13 cellular contexts compared by ENCODE assay signal in the genomic region with DNA sequence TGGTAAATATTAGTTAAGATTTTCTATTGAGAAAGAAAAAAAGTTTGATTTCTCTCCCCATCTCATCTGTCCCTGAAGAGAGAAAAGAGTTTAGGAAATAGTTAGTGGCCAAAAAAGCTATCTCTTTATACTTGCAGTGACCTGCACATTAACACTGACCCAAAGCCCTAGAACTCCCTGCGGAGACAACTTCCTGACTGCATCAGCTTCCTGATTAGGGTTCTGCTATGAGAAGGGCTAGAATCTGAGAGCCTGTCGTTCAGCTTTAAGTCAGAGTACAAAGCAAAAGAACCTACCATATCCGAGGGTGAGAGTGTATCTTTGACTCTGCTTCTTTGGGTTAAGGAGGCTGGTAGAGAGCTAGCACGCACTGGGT. TPM values are rescaled to one million over a fixed set of nuclear protein-coding genes. Genes with fewer than 3 reads are reported as not detected.
DNase-seq lines count a peak whose midpoint lies in the region; FAIRE-seq and TF ChIP-seq lines count a peak whose summit lies in the region.
"Had no signal": no experiment of that assay in that cellular context is flagged by ENCODE, and none has a peak within 500 bp of the region (broad histone marks: within the 10 kb centered on the region; RNA-seq: fewer than 3 reads in every experiment).

No MANE protein-coding gene starts in this region.

- no peak for TF ChIP-seq POLR2A in H1 (IDR thresholded peaks at IDR 0.05; ENCODE audit: control extremely low read depth in 1 of 2, low read depth in 2 of 2, low read length in 2 of 2)
- no peak for TF ChIP-seq POLR2A in uterus (IDR thresholded peaks at IDR 0.05)

- 71% methylated on average over 4 of the region's 4 CpGs; no CpG with 5 or more reads in 1 of the 2 experiments for WGBS in H1 (ENCODE audit: extremely low coverage in 1 of 2, insufficient coverage in 1 of 2, insufficient read length in 1 of 2, insufficient replicate concordance in 2 of 2, low coverage in 1 of 2, low lambda C conversion rate in 2 of 2, missing lambda C conversion rate in 1 of 2), 2 experiments

- H2BK15ac ChIP-seq in H1 (ENCODE audit: low read length): 0 out of 2 replicates have a peak overlapping the region, but pooled peaks have one; percentile 0

- H3K4me3 Mint-ChIP-seq in activated naive CD4-positive, alpha-beta T cell treated with anti-CD3 and anti-CD28 coated beads for 36 hours: no peak overlapping the region
- no peak overlapping the region for H3K4me3 Mint-ChIP-seq in mesothelial cell of epicardium

- H3K4me1 ChIP-seq in H1 (replicated peaks in 1 of 4; ENCODE audit: control insufficient read depth in 3 of 4, insufficient read depth in 4 of 4, low read length in 3 of 4) (peaks cover 3 to 13% (median 6%) of the 10 kb centered on the region in 4 experiments; a peak in 6 of 7 replicates), uterus (peaks cover 0 to 11% of the 10 kb centered on the region in 2 donors)

- intact Hi-C loops in activated naive CD4-positive, alpha-beta T cell treated with anti-CD3 and anti-CD28 coated beads for 36 hours (cut with micrococcal nuclease): no loop called here
- intact Hi-C loops in uterus (cut with DNase I; ENCODE audit: low total_unique reads): no loop called here

- FAIRE-seq in H1 (lab: Jason Lieb, UNC): no peak
- FAIRE-seq: A549, GM12892 had no signal

- no peak for DNase-seq in activated naive CD4-positive, alpha-beta T cell treated with anti-CD3 and anti-CD28 coated beads for 36 hours
- DNase-seq in activated naive CD4-positive, alpha-beta T cell (lab: John Stamatoyannopoulos, UW): no peak
- DNase-seq in H1 (ENCODE audit: low read depth in 1 of 2, low spot score in 2 of 2) (no peak), mesothelial cell of epicardium (ENCODE audit: low spot score in 2 of 2, unreplicated experiment in 2 of 2) (no peak), uterus (no peak), NCI-H1436 (lab: John Stamatoyannopoulos, UW) (no peak), retina (no peak), globus pallidus (ENCODE audit: low spot score) (no peak)
- DNase-seq: activated effector memory CD4-positive, alpha-beta T cell treated with anti-CD3 and anti-CD28 coated beads, Interleukin-2, amount 50 U/mL, for 16 hours; MV-4-11; stimulated activated CD4-positive, alpha-beta T cell treated with anti-CD3 and anti-CD28 coated beads, Interleukin-2, amount 100 ng/mL, for 48 hours had no signal

- peak overlapping the region; percentile 68; the same call in 1 of the 2 replicates for H2BK12ac ChIP-seq in H1 (ENCODE audit: low read depth, low read length)

- no peak overlapping the region for H2BK120ac ChIP-seq in H1 (replicated peaks; ENCODE audit: low read depth, low read length)

- H4K5ac ChIP-seq in H1 (ENCODE audit: insufficient read length, low read depth, low read length): no peak overlapping the region

- no peaks in the 10 kb centered on the region for H3K27me3 Mint-ChIP-seq in activated naive CD4-positive, alpha-beta T cell treated with anti-CD3 and anti-CD28 coated beads for 36 hours (ENCODE audit: low read depth)
- H3K27me3 Mint-ChIP-seq in mesothelial cell of epicardium (ENCODE audit: low read depth): no peaks in the 10 kb centered on the region

- TF ChIP-seq EP300 in H1 (IDR thresholded peaks at IDR 0.05; ENCODE audit: borderline replicate concordance in 1 of 2, low read depth in 2 of 2, low read length in 2 of 2): no peak

- H2BK20ac ChIP-seq in H1 (ENCODE audit: low read length): peak overlapping the region; percentile 2; the same call in 1 of the 2 replicates

- 0 out of 2 replicates have a peak overlapping the region, but pooled peaks have one; percentile 3 for H2BK5ac ChIP-seq in H1 (ENCODE audit: low read depth, low read length)

- no peak overlapping the region for H2AK5ac ChIP-seq in H1 (ENCODE audit: low read depth, low read length)

- H3K4me2 ChIP-seq in H1 (ENCODE audit: insufficient read depth in 1 of 2, low read depth in 2 of 2, low read length in 2 of 2): peak overlapping the region in 1 of 2 experiments; percentile 22; a peak in 2 of 4 replicates
- H3K4me2 ChIP-seq: A549 had no signal

- no peak overlapping the region for H4K91ac ChIP-seq in H1 (replicated peaks; ENCODE audit: insufficient read length, low read length)

- no peaks in the 10 kb centered on the region for H3K9me3 Mint-ChIP-seq in activated naive CD4-positive, alpha-beta T cell treated with anti-CD3 and anti-CD28 coated beads for 36 hours
- H3K9me3 Mint-ChIP-seq in mesothelial cell of epicardium: no peaks in the 10 kb centered on the region

- TF ChIP-seq CTCF in H1 (IDR thresholded peaks at IDR 0.05; ENCODE audit: control extremely low read depth in 1 of 3, insufficient read depth in 1 of 3, low read depth in 1 of 3, low read length in 3 of 3) (no peak), mesothelial cell of epicardium (IDR thresholded peaks at IDR 0.05; ENCODE audit: unreplicated experiment) (no peak), uterus (IDR thresholded peaks at IDR 0.05) (no peak)

- no peak overlapping the region for H3K18ac ChIP-seq in H1 (ENCODE audit: extremely low read depth, low read length)

- H4K8ac ChIP-seq in H1 (ENCODE audit: extremely low read depth, insufficient read depth, low read length): no peak overlapping the region

- H3K27ac Mint-ChIP-seq in activated naive CD4-positive, alpha-beta T cell treated with anti-CD3 and anti-CD28 coated beads for 36 hours: peak overlapping the region; percentile 14
- peak overlapping the region; percentile 94 for H3K27ac Mint-ChIP-seq in mesothelial cell of epicardium

- H3K9ac ChIP-seq in H1 (replicated peaks in 1 of 4; ENCODE audit: extremely low read depth in 1 of 4, low read depth in 3 of 4, low read length in 3 of 4): no peak overlapping the region; a peak in 1 of 7 replicates

- H3K4ac ChIP-seq in H1 (replicated peaks; ENCODE audit: insufficient read length, low read depth, low read length): no peak overlapping the region

- CTCF ChIA-PET in activated naive CD4-positive, alpha-beta T cell treated with anti-CD3 and anti-CD28 coated beads for 36 hours (lab: Charles Lee): interaction anchor here (1.0 to 2.4 kb wide), 4 partner anchors 9 to 272 kb away, joined by 3 to 11 read pairs (median 7); no protein-coding TSS in a partner anchor
- CTCF ChIA-PET in H1 (lab: Charles Lee; ENCODE audit: partially characterized antibody): interaction anchor here (1.1 to 3.7 kb wide), 18 partner anchors 8 to 250 kb away, joined by 3 to 26 read pairs (median 6); no protein-coding TSS in a partner anchor

- no peak for TF ChIP-seq RAD21 in H1 (IDR thresholded peaks at IDR 0.05 in 1 of 2, conservative IDR thresholded peaks at IDR 0.05 in 1 of 2; ENCODE audit: low read depth in 2 of 2, low read length in 2 of 2)

- H3K36me3 Mint-ChIP-seq in activated naive CD4-positive, alpha-beta T cell treated with anti-CD3 and anti-CD28 coated beads for 36 hours (ENCODE audit: low read depth): peaks cover 4% of the 10 kb centered on the region
- peaks cover 5% of the 10 kb centered on the region for H3K36me3 Mint-ChIP-seq in mesothelial cell of epicardium

- POLR2A ChIA-PET in H1 (lab: Charles Lee; ENCODE audit: partially characterized antibody): interaction anchor here (0.9 to 2.0 kb wide), 7 partner anchors 10 to 153 kb away, joined by 3 to 8 read pairs (median 4); partner anchors contain the start of gene MAP3K3

- H3K4me3 ChIP-seq in H1 (ENCODE audit: extremely low read depth in 1 of 4, insufficient read depth in 2 of 4, low read depth in 3 of 4, low read length in 4 of 4) (no peak overlapping the region), uterus (no peak overlapping the region)
- H3K4me3 ChIP-seq: A549 had no signal

- H3K4me1 Mint-ChIP-seq in activated naive CD4-positive, alpha-beta T cell treated with anti-CD3 and anti-CD28 coated beads for 36 hours (ENCODE audit: low read depth): peaks cover 4% of the 10 kb centered on the region
- peaks cover 39% of the 10 kb centered on the region for H3K4me1 Mint-ChIP-seq in mesothelial cell of epicardium

- no peaks in the 10 kb centered on the region for H3K27me3 ChIP-seq in H1 (replicated peaks in 1 of 4; ENCODE audit: control insufficient read depth in 3 of 4, extremely low read depth in 1 of 4, insufficient read depth in 3 of 4, low read length in 3 of 4)
- no peaks in the 10 kb centered on the region for H3K27me3 ChIP-seq in uterus

- H4K20me1 ChIP-seq in H1 (replicated peaks in 1 of 2; ENCODE audit: control insufficient read depth in 1 of 2, insufficient read depth in 2 of 2, low read length in 2 of 2): no peaks in the 10 kb centered on the region

- no peaks in the 10 kb centered on the region for H3K79me2 ChIP-seq in H1 (ENCODE audit: control insufficient read depth in 1 of 2, insufficient read depth in 2 of 2, low read length in 2 of 2)

- no peaks in the 10 kb centered on the region for H3K23me2 ChIP-seq in H1 (ENCODE audit: low read depth, low read length)

- no peak overlapping the region for H3K56ac ChIP-seq in H1 (replicated peaks; ENCODE audit: insufficient read length, low read depth, low read length)

- no peak overlapping the region for H3K23ac ChIP-seq in H1 (ENCODE audit: insufficient read length)

- H3K9me3 ChIP-seq in H1 (ENCODE audit: insufficient read depth in 2 of 2, low read depth in 1 of 2, low read length in 1 of 2) (no peaks in the 10 kb centered on the region), uterus (no peaks in the 10 kb centered on the region)
- H3K9me3 ChIP-seq: A549 had no signal

- no peak overlapping the region for H3K14ac ChIP-seq in H1 (ENCODE audit: insufficient read length)

- H3K36me3 ChIP-seq in H1 (ENCODE audit: control insufficient read depth in 2 of 4, insufficient read depth in 4 of 4, low read length in 3 of 4) (no peaks in the 10 kb centered on the region), uterus (no peaks in the 10 kb centered on the region)

- H2AFZ ChIP-seq in H1 (ENCODE audit: low read length): no peak overlapping the region

- no peak overlapping the region for H3K27ac ChIP-seq in H1 (ENCODE audit: low read depth, low read length)
- peak overlapping the region; percentile 65 to 79 for H3K27ac ChIP-seq in uterus
- H3K27ac ChIP-seq: A549 had no signal

- no peaks in the 10 kb centered on the region for H3K79me1 ChIP-seq in H1 (ENCODE audit: low read depth, low read length)

RNA-seq across cellular contexts. Expression of gene LIMD2, which starts 24.7 kb away (rescaled TPM):
- 100 to 1,000 TPM; 121 TPM for total RNA-seq in activated naive CD4-positive, alpha-beta T cell treated with anti-CD3 and anti-CD28 coated beads for 36 hours
- total RNA-seq in H1 (2021; fragmentation: NEBNext Ultra II Directional; extraction: Animal tissue kit (Norgen Biotek cat#: 25700)): 77.2 and 78.6 TPM in 2 replicates
- polyA plus RNA-seq in H1 (2011; rRNA removed): 72.0 and 92.0 TPM in 2 replicates
- polyA plus RNA-seq in H1 (2011; cell fraction: cytosol; rRNA removed): 73.5 TPM
- polyA plus RNA-seq in H1 (2011; cell fraction: nucleus; rRNA removed): 230 TPM
- 65.0 to 90.9 TPM (median 81.9 TPM) in 4 replicates for polyA plus RNA-seq in H1 (2012, experiment 1 of 2)
- 60.6 TPM for polyA plus RNA-seq in H1 (2012, experiment 2 of 2)
- 44.6 TPM for polyA plus RNA-seq in H1 (2013, experiment 1 of 2)
- 44.8 TPM for polyA plus RNA-seq in H1 (2013, experiment 2 of 2)
- polyA minus RNA-seq in H1 (2011; rRNA and poly(A)+ RNA removed): 13.1 and 16.4 TPM in 2 replicates
- 36.4 TPM for polyA minus RNA-seq in H1 (2011; cell fraction: cytosol; rRNA and poly(A)+ RNA removed)
- 51.4 TPM for polyA minus RNA-seq in H1 (2011; cell fraction: nucleus; rRNA and poly(A)+ RNA removed)
- total RNA-seq in mesothelial cell of epicardium (76.5 to 79.3 TPM (median 77.0 TPM) in 3 replicates), uterus (10 to 100 TPM in 3 of 4 donors, 1 to 10 TPM in 1; 3.8 to 23.2 (median 11.8) TPM)

RNA-seq across cellular contexts. Expression of gene MAP3K3, which starts 53.0 kb away (rescaled TPM):
- 10 to 100 TPM; 28.8 to 29.6 TPM for total RNA-seq in activated naive CD4-positive, alpha-beta T cell treated with anti-CD3 and anti-CD28 coated beads for 36 hours
- 21.0 and 22.6 TPM in 2 replicates for total RNA-seq in H1 (2021; fragmentation: NEBNext Ultra II Directional; extraction: Animal tissue kit (Norgen Biotek cat#: 25700))
- 10.3 and 14.8 TPM in 2 replicates for polyA plus RNA-seq in H1 (2011; rRNA removed)
- 16.3 TPM for polyA plus RNA-seq in H1 (2011; cell fraction: cytosol; rRNA removed)
- polyA plus RNA-seq in H1 (2011; cell fraction: nucleus; rRNA removed): 27.5 TPM
- polyA plus RNA-seq in H1 (2012, experiment 1 of 2): 15.0 to 17.6 TPM (median 16.1 TPM) in 4 replicates
- polyA plus RNA-seq in H1 (2012, experiment 2 of 2): 12.6 TPM
- 10.8 TPM for polyA plus RNA-seq in H1 (2013, experiment 1 of 2)
- 9.9 TPM for polyA plus RNA-seq in H1 (2013, experiment 2 of 2)
- 24.9 and 25.8 TPM in 2 replicates for polyA minus RNA-seq in H1 (2011; rRNA and poly(A)+ RNA removed)
- 12.1 TPM for polyA minus RNA-seq in H1 (2011; cell fraction: cytosol; rRNA and poly(A)+ RNA removed)
- 24.1 TPM for polyA minus RNA-seq in H1 (2011; cell fraction: nucleus; rRNA and poly(A)+ RNA removed)
- total RNA-seq in mesothelial cell of epicardium: 23.1 to 24.0 TPM (median 23.4 TPM) in 3 replicates
- total RNA-seq in uterus: 10 to 100 TPM; 31.5 to 63.0 (median 56.3) TPM
